Comparison of ENCODE assay signal across 13 cellular contexts in genomic region chr15:20358066-20358780, GRCh38.
DNase-seq lines count a peak whose midpoint lies in the region; ATAC-seq and TF ChIP-seq lines count a peak whose summit lies in the region.
"Had no signal": no experiment of that assay in that cellular context is flagged by ENCODE, and none has a peak within 500 bp of the region (broad histone marks: within the 10 kb centered on the region; RNA-seq: fewer than 3 reads in every experiment).

No MANE protein-coding gene starts in this region.

- H3K36me3 Mint-ChIP-seq in activated T-cell treated with anti-CD3 and anti-CD28 coated beads, Interleukin-2, amount 50 U/mL, for 24 hours (ENCODE audit: low read depth) = no peaks in the 10 kb centered on the region
- H3K36me3 Mint-ChIP-seq in activated T-cell treated with anti-CD3 and anti-CD28 coated beads, Interleukin-2, amount 50 U/mL, for 72 hours (ENCODE audit: insufficient read depth in 2 of 2) = no peaks in the 10 kb centered on the region
- H3K36me3 Mint-ChIP-seq: naive B cell had no signal

- H3K27ac Mint-ChIP-seq in activated T-cell treated with anti-CD3 and anti-CD28 coated beads, Interleukin-2, amount 50 U/mL, for 24 hours = no peak overlapping the region
- no peak overlapping the region for H3K27ac Mint-ChIP-seq in activated T-cell treated with anti-CD3 and anti-CD28 coated beads, Interleukin-2, amount 50 U/mL, for 72 hours

- H3K4me1 Mint-ChIP-seq in activated T-cell treated with anti-CD3 and anti-CD28 coated beads, Interleukin-2, amount 50 U/mL, for 24 hours (ENCODE audit: low read depth) = peaks cover 9% of the 10 kb centered on the region
- peaks cover 5% of the 10 kb centered on the region for H3K4me1 Mint-ChIP-seq in activated T-cell treated with anti-CD3 and anti-CD28 coated beads, Interleukin-2, amount 50 U/mL, for 72 hours (ENCODE audit: low read depth)

- no peaks in the 10 kb centered on the region for H3K4me1 ChIP-seq in suprapubic skin

- intact Hi-C loops in left colon (cut with DNase I, micrococcal nuclease) = no loop called here

- 93% methylated on average over 27 of the region's 28 CpGs for WGBS in suprapubic skin

- no peak overlapping the region for H3K27ac ChIP-seq in suprapubic skin
- H3K27ac ChIP-seq: RWPE1 had no signal

- no peak for ATAC-seq in activated T-cell treated with anti-CD3 and anti-CD28 coated beads, Interleukin-2, amount 50 U/mL, for 72 hours (replicated peaks in 1 of 2)
- ATAC-seq in left colon (peak; percentile 24), GM18502 (IDR thresholded peaks at IDR 0.05; ENCODE audit: poor library complexity, unreplicated experiment) (no peak), HG03469 (IDR thresholded peaks at IDR 0.05; ENCODE audit: unreplicated experiment) (no peak)

- H3K9me3 ChIP-seq in suprapubic skin = no peaks in the 10 kb centered on the region

- no peak overlapping the region for H3K4me3 Mint-ChIP-seq in activated T-cell treated with anti-CD3 and anti-CD28 coated beads, Interleukin-2, amount 50 U/mL, for 24 hours
- no peak overlapping the region for H3K4me3 Mint-ChIP-seq in activated T-cell treated with anti-CD3 and anti-CD28 coated beads, Interleukin-2, amount 50 U/mL, for 72 hours

- TF ChIP-seq CTCF in suprapubic skin (IDR thresholded peaks at IDR 0.05) = no peak

- H3K27me3 Mint-ChIP-seq in activated T-cell treated with anti-CD3 and anti-CD28 coated beads, Interleukin-2, amount 50 U/mL, for 24 hours = no peaks in the 10 kb centered on the region
- H3K27me3 Mint-ChIP-seq in activated T-cell treated with anti-CD3 and anti-CD28 coated beads, Interleukin-2, amount 50 U/mL, for 72 hours (ENCODE audit: low read depth) = no peaks in the 10 kb centered on the region

- H3K9me3 Mint-ChIP-seq in activated T-cell treated with anti-CD3 and anti-CD28 coated beads, Interleukin-2, amount 50 U/mL, for 24 hours = no peaks in the 10 kb centered on the region
- no peaks in the 10 kb centered on the region for H3K9me3 Mint-ChIP-seq in activated T-cell treated with anti-CD3 and anti-CD28 coated beads, Interleukin-2, amount 50 U/mL, for 72 hours
- H3K9me3 Mint-ChIP-seq: naive B cell had no signal

- no peaks in the 10 kb centered on the region for H3K27me3 ChIP-seq in suprapubic skin

- H3K36me3 ChIP-seq in suprapubic skin = no peaks in the 10 kb centered on the region

- TF ChIP-seq POLR2A in suprapubic skin (IDR thresholded peaks at IDR 0.05) = no peak

- peak; percentile 34 for DNase-seq in activated T-cell treated with anti-CD3 and anti-CD28 coated beads, Interleukin-2, amount 50 U/mL, for 24 hours
- no peak for DNase-seq in activated T-cell treated with anti-CD3 and anti-CD28 coated beads, Interleukin-2, amount 50 U/mL, for 72 hours
- DNase-seq in activated effector memory CD4-positive, alpha-beta T cell treated with Interleukin-2 at 50 U/mL for 16 hours = peak; percentile 6
- DNase-seq in left colon = no peak
- DNase-seq in suprapubic skin (ENCODE audit: low spot score in 2 of 2) = peak; percentile 67 to 83
- DNase-seq in stimulated activated naive CD4-positive, alpha-beta T cell treated with Interleukin-2 at 50 U/mL for 16 hours (lab: John Stamatoyannopoulos, UW) = no peak
- DNase-seq: dermis blood vessel endothelial cell, naive B cell, NCI-H1694 treated with DMSO at 0.1 percent for 48 hours, NCI-H526 treated with DMSO at 0.1 percent for 48 hours had no signal

- no peak for TF ChIP-seq EP300 in suprapubic skin (IDR thresholded peaks at IDR 0.05)

- no peak overlapping the region for H3K4me3 ChIP-seq in suprapubic skin

Comparison
In these comparisons a context has a peak if more than half of its experiments do, and no peak if none do; other contexts are left out.
1. DNase-seq: peak in activated T-cell treated with anti-CD3 and anti-CD28 coated beads, Interleukin-2, amount 50 U/mL, for 24 hours (single experiment), activated effector memory CD4-positive, alpha-beta T cell treated with Interleukin-2 at 50 U/mL for 16 hours (single experiment) and suprapubic skin (2 of 2); none in activated T-cell treated with anti-CD3 and anti-CD28 coated beads, Interleukin-2, amount 50 U/mL, for 72 hours (0 of 2), left colon (0 of 2) and stimulated activated naive CD4-positive, alpha-beta T cell treated with Interleukin-2 at 50 U/mL for 16 hours (single experiment).